9 cellular contexts compared by ENCODE assay signal in genomic region chr1:24966724-24967346, GRCh38. TPM values are rescaled to one million over a fixed set of nuclear protein-coding genes. Genes with fewer than 3 reads are reported as not detected.
A peak's percentile ranks its signal among the peaks of the same experiment; 100 is the strongest.
DNase-seq lines count a peak whose midpoint lies in the region; ATAC-seq, FAIRE-seq and TF ChIP-seq lines count a peak whose summit lies in the region.
"Had no signal": no experiment of that assay in that cellular context is flagged by ENCODE, and none has a peak within 500 bp of the region (broad histone marks: within the 10 kb centered on the region; RNA-seq: fewer than 3 reads in every experiment).

No MANE protein-coding gene starts in this region.

- no peaks in the 10 kb centered on the region for H3K9me3 ChIP-seq in T-helper 17 cell (ENCODE audit: control insufficient read depth, low read length, poor library complexity, severe bottlenecking)

- in situ Hi-C loops in brain microvascular endothelial cell (cut with HindIII; ENCODE audit: low pct_ligation_motif_present, low sequenced_read_pairs), result no loop called here

- peak overlapping the region; percentile 54 for H3K27ac ChIP-seq in brain microvascular endothelial cell

- H3K4me3 ChIP-seq in brain microvascular endothelial cell (ENCODE audit: low read depth, low read length), result no peak overlapping the region

- no peak overlapping the region for H3K4me3 Mint-ChIP-seq in T-helper 17 cell

- H3K27ac Mint-ChIP-seq in T-helper 17 cell, result peak overlapping the region; percentile 95

- no peaks in the 10 kb centered on the region for H3K27me3 Mint-ChIP-seq in T-helper 17 cell

- TF ChIP-seq CTCF in brain microvascular endothelial cell (IDR thresholded peaks at IDR 0.05; ENCODE audit: low read depth, low read length, missing control alignments) (no peak), omental fat pad (IDR thresholded peaks at IDR 0.05) (no peak)

- FAIRE-seq in GM19239 (lab: Jason Lieb, UNC), result peak; percentile 91
- FAIRE-seq: colon had no signal

- DNase-seq in GM19239 (ENCODE audit: insufficient read length, low spot score), result no peak
- no peak for DNase-seq in T-helper 17 cell
- peak; percentile 94 for DNase-seq in brain microvascular endothelial cell
- DNase-seq in stimulated activated CD4-positive, alpha-beta T cell treated with anti-CD3 and anti-CD28 coated beads, Interleukin-4, amount 100 ng/mL, for 24 hours, result peak; percentile 79
- no peak for DNase-seq in omental fat pad (ENCODE audit: low spot score)
- no peak for DNase-seq in NCI-H446 (lab: John Stamatoyannopoulos, UW)

- H3K36me3 ChIP-seq in brain microvascular endothelial cell (replicated peaks), result no peaks in the 10 kb centered on the region

- no peaks in the 10 kb centered on the region for H3K27me3 ChIP-seq in brain microvascular endothelial cell (replicated peaks)

- H3K36me3 Mint-ChIP-seq in T-helper 17 cell (ENCODE audit: low read depth), result no peaks in the 10 kb centered on the region

- H3K4me1 Mint-ChIP-seq in T-helper 17 cell, result peaks cover 37% of the 10 kb centered on the region

- ATAC-seq in T-helper 17 cell (peak; percentile 10), omental fat pad (ENCODE audit: low FRiP score) (no peak), HG03469 (IDR thresholded peaks at IDR 0.05; ENCODE audit: unreplicated experiment) (no peak), GM21526 (IDR thresholded peaks at IDR 0.05; ENCODE audit: low FRiP score, unreplicated experiment) (no peak)

RNA-seq across cellular contexts. Expression of gene RUNX3, which starts 36.8 kb away (rescaled TPM):
- total RNA-seq in T-helper 17 cell (100 to 1,000 TPM; 186 to 243 TPM), omental fat pad (1 to 10 TPM; 1.6 to 6.7 (median 3.8) TPM)

Comparison
In these comparisons a context has a peak if more than half of its experiments do, and no peak if none do; other contexts are left out.
1. DNase-seq: peak in brain microvascular endothelial cell (single experiment) and stimulated activated CD4-positive, alpha-beta T cell treated with anti-CD3 and anti-CD28 coated beads, Interleukin-4, amount 100 ng/mL, for 24 hours (single experiment); none in GM19239 (single experiment), T-helper 17 cell (0 of 3), omental fat pad (single experiment) and NCI-H446 (0 of 2).
2. RNA of gene RUNX3, which starts 36.8 kb away (total RNA-seq): 186 to 243 TPM in T-helper 17 cell; 1.6 to 6.7 TPM in omental fat pad; every median in the first group is over 10 times any median in the second.